8 cellular contexts compared by ENCODE assay signal in the genomic region with DNA sequence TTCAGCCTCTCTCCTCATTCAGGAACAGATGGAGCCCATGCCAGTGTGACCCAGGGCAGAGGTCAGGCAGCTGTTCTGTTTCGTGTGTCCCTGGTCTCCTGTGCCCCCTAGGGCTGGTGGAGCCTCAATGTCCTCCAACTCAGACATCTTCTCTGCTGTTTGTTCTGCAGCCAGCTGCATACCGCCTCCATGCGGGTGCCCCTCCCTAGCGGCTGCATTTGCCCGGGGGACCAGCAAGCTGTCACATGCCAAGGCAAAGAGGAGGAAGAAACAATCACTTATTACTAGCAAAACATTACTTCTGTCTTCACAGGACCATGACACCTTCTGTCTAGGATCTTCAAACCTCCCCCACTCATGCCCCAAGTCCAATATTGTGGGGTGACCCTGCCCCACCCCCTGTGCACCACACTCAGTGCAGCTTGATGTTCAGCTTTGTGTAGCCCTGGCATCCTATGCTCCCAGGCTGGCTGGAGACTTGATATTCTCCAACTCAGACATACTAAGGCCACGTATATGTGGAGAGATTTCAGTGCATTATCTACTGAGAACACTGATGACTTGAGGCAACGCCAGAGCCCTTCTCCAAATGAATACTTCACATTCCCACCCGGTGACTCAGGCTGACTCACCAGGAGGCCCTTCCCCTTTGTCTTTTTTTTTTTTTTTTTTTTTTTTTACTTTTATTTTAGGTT.
DNase-seq lines count a peak whose midpoint lies in the region; ATAC-seq, FAIRE-seq and TF ChIP-seq lines count a peak whose summit lies in the region.

No MANE protein-coding gene starts in this region.

- no peaks in the 10 kb centered on the region for H3K36me3 ChIP-seq in ACC112 (ENCODE audit: insufficient read depth, low read length)
- no peaks in the 10 kb centered on the region for H3K36me3 ChIP-seq in GM12878 (ENCODE audit: control insufficient read depth in 2 of 2, insufficient read depth in 2 of 2, low read length in 1 of 2)
- no peaks in the 10 kb centered on the region for H3K36me3 ChIP-seq in keratinocyte (ENCODE audit: control insufficient read depth in 2 of 2, extremely low read depth in 1 of 2, insufficient read depth in 2 of 2, low read length in 2 of 2)
- H3K36me3 ChIP-seq in MM.1S (replicated peaks; ENCODE audit: insufficient read depth, low read length): no peaks in the 10 kb centered on the region

- no peak overlapping the region for H3K4me2 ChIP-seq in GM12878 (ENCODE audit: control insufficient read depth, insufficient read depth)
- peak overlapping the region; percentile 100 for H3K4me2 ChIP-seq in keratinocyte (ENCODE audit: control insufficient read depth, extremely low read depth, insufficient read depth, low read depth, low read length)
- no peak overlapping the region for H3K4me2 ChIP-seq in MM.1S (ENCODE audit: low read depth, low read length)

- RAD21 ChIA-PET in GM12878 (lab: Charles Lee; ENCODE audit: unreplicated experiment): no interaction called here

- H3K27me3 ChIP-seq in ACC112 (ENCODE audit: insufficient read depth, low read length) (no peaks in the 10 kb centered on the region), GM12878 (replicated peaks in 1 of 2; ENCODE audit: control insufficient read depth in 2 of 2, insufficient read depth in 2 of 2, low read length in 1 of 2) (no peaks in the 10 kb centered on the region), keratinocyte (ENCODE audit: control insufficient read depth, extremely low read depth, insufficient read depth, low read length) (no peaks in the 10 kb centered on the region), MM.1S (replicated peaks; ENCODE audit: insufficient read depth, low read length) (no peaks in the 10 kb centered on the region)

- WGBS in GM12878 (ENCODE audit: insufficient coverage, insufficient replicate concordance, low lambda C conversion rate, missing lambda C conversion rate): 35% methylated on average over 8 of the region's 8 CpGs

- CTCF ChIA-PET in GM12878 (lab: Yijun Ruan, JAX): interaction anchor here (1.1 kb wide), 2 partner anchors 24 to 45 kb away, joined by 3 read pairs; no protein-coding TSS in a partner anchor

- DNase-seq in HPDE6-E6E7 (ENCODE audit: extremely low spot score) (peak; percentile 50), GM12878 (ENCODE audit: low read depth, low spot score) (no peak), keratinocyte (ENCODE audit: low read depth, low spot score) (peak; percentile 94), MM.1S (no peak)

- no peak for TF ChIP-seq RAD21 in GM12878 (IDR thresholded peaks at IDR 0.05; ENCODE audit: insufficient read depth, low read depth, low read length)

- TF ChIP-seq CTCF in GM12878 (IDR thresholded peaks at IDR 0.05 in 2 of 3, conservative IDR thresholded peaks at IDR 0.05 in 1 of 3; ENCODE audit: control insufficient read depth in 2 of 3, extremely low read depth in 1 of 3, insufficient read depth in 1 of 3, low read depth in 3 of 3, low read length in 3 of 3) (no peak), keratinocyte (optimal IDR thresholded peaks at IDR 0.05 in 1 of 3, IDR thresholded peaks at IDR 0.05 in 1 of 3, conservative IDR thresholded peaks at IDR 0.05 in 1 of 3; ENCODE audit: extremely low read depth in 1 of 3, insufficient read depth in 2 of 3, low read length in 3 of 3) (peak in 2 of 3 experiments; percentile 28 to 69), MM.1S (IDR thresholded peaks at IDR 0.05; ENCODE audit: low read length) (no peak)

- no peak overlapping the region for H3K9ac ChIP-seq in GM12878 (ENCODE audit: control insufficient read depth, insufficient read depth, low read length)
- H3K9ac ChIP-seq in keratinocyte (ENCODE audit: control insufficient read depth, extremely low read depth, insufficient read depth, low read length): peak overlapping the region; percentile 85
- H3K9ac ChIP-seq in MM.1S (ENCODE audit: low read length): no peak overlapping the region

- TF ChIP-seq EP300 in GM12878 (IDR thresholded peaks at IDR 0.05; ENCODE audit: borderline replicate concordance in 1 of 2, control insufficient read depth in 1 of 2, low read depth in 2 of 2, low read length in 2 of 2): no peak

- no peaks in the 10 kb centered on the region for H3K9me1 ChIP-seq in keratinocyte (ENCODE audit: control insufficient read depth, extremely low read depth, insufficient read depth, low read length)

- intact Hi-C loops in GM12878 (cut with micrococcal nuclease; ENCODE audit: unreplicated experiment): no loop called here

- H3K27ac ChIP-seq in ACC112 (ENCODE audit: low read depth, low read length): peak overlapping the region; percentile 87
- no peak overlapping the region for H3K27ac ChIP-seq in GM12878 (ENCODE audit: control insufficient read depth, insufficient read depth)
- H3K27ac ChIP-seq in keratinocyte (ENCODE audit: control insufficient read depth, insufficient read depth, low read length): peak overlapping the region; percentile 98
- H3K27ac ChIP-seq in MM.1S (ENCODE audit: low read length): no peak overlapping the region

- in situ Hi-C loops in GM12878 (cut with MboI): no loop called here

- H3K4me3 ChIP-seq in ACC112 (ENCODE audit: low read depth, low read length) (peak overlapping the region; percentile 49), GM12878 (no peak overlapping the region), keratinocyte (ENCODE audit: control insufficient read depth in 2 of 3, extremely low read depth in 1 of 3, insufficient read depth in 2 of 3, low read depth in 1 of 3, low read length in 3 of 3) (peak overlapping the region; percentile 8 to 70 (median 65)), MM.1S (ENCODE audit: low read length) (no peak overlapping the region)

- TF ChIP-seq POLR2A in GM12878 (IDR thresholded peaks at IDR 0.05; ENCODE audit: low read depth, low read length): no peak

- H3F3A ChIP-seq in MM.1S (ENCODE audit: insufficient read depth, low read length): no peaks in the 10 kb centered on the region

- BruUV-seq in GM12878 (replicated peaks; lab: Mats Ljungman, UMichigan): no TSS peak

- dilution Hi-C loops in keratinocyte (cut with MboI; ENCODE audit: extremely low pct_ligation_motif_present, low sequenced_read_pairs): no loop called here

- SMC1A ChIA-PET in GM12878 (lab: Charles Lee; ENCODE audit: uncharacterized antibody, unreplicated experiment): no interaction called here

- POLR2A ChIA-PET in GM12878 (lab: Charles Lee): no interaction called here

- ATAC-seq in GM12878 (peak; percentile 39), GM19324 (IDR thresholded peaks at IDR 0.05; ENCODE audit: low FRiP score, unreplicated experiment) (no peak), HG02678 (IDR thresholded peaks at IDR 0.05; ENCODE audit: unreplicated experiment) (no peak), HG02642 (IDR thresholded peaks at IDR 0.05; ENCODE audit: poor library complexity, unreplicated experiment) (no peak)

- H2AFZ ChIP-seq in ACC112 (ENCODE audit: low read length, unreplicated experiment) (peak overlapping the region; percentile 26), GM12878 (ENCODE audit: control insufficient read depth, low read depth, low read length) (no peak overlapping the region), keratinocyte (ENCODE audit: control insufficient read depth, low read length) (peak overlapping the region; percentile 81), MM.1S (ENCODE audit: low read length) (no peak overlapping the region)

- H3K9me3 ChIP-seq in GM12878 (replicated peaks; ENCODE audit: control insufficient read depth, insufficient read depth, low read length) (no peaks in the 10 kb centered on the region), keratinocyte (ENCODE audit: control insufficient read depth, low read depth, low read length) (peaks cover 3% of the 10 kb centered on the region), MM.1S (replicated peaks; ENCODE audit: insufficient read depth, low read length) (no peaks in the 10 kb centered on the region)

- H3K79me2 ChIP-seq in ACC112 (ENCODE audit: control insufficient read depth, insufficient read depth, low read length, unreplicated experiment): no peaks in the 10 kb centered on the region
- H3K79me2 ChIP-seq in GM12878 (ENCODE audit: control insufficient read depth, insufficient read depth, low read length): no peaks in the 10 kb centered on the region
- H3K79me2 ChIP-seq in keratinocyte (ENCODE audit: control insufficient read depth, insufficient read depth, low read length): no peaks in the 10 kb centered on the region
- no peaks in the 10 kb centered on the region for H3K79me2 ChIP-seq in MM.1S (ENCODE audit: low read length)

- no peaks in the 10 kb centered on the region for H3K9me2 ChIP-seq in MM.1S (replicated peaks; ENCODE audit: insufficient read depth, low read length)

- FAIRE-seq in GM12878 (lab: Jason Lieb, UNC) (no peak), keratinocyte (lab: Jason Lieb, UNC) (peak; percentile 82)

- H3K4me1 ChIP-seq in ACC112 (ENCODE audit: control insufficient read depth, insufficient read depth, low read length, unreplicated experiment) (peaks cover 45% of the 10 kb centered on the region), GM12878 (ENCODE audit: control insufficient read depth, insufficient read depth, low read length) (no peaks in the 10 kb centered on the region), keratinocyte (ENCODE audit: control insufficient read depth, extremely low read depth, insufficient read depth, low read length) (peaks cover 30% of the 10 kb centered on the region), MM.1S (ENCODE audit: low read length) (no peaks in the 10 kb centered on the region)

- no peaks in the 10 kb centered on the region for H4K20me1 ChIP-seq in GM12878 (ENCODE audit: control insufficient read depth, insufficient read depth)
- H4K20me1 ChIP-seq in keratinocyte (ENCODE audit: control insufficient read depth, extremely low read depth, insufficient read depth, low read length): peaks cover 2% of the 10 kb centered on the region
- no peaks in the 10 kb centered on the region for H4K20me1 ChIP-seq in MM.1S (ENCODE audit: insufficient read depth, low read length)

TF ChIP-seq in GM12878, 131 proteins besides CTCF, POLR2A, EP300 and RAD21:
- TF ChIP-seq SIX5 (IDR thresholded peaks at IDR 0.05; ENCODE audit: low read depth, low read length, severe bottlenecking) (no peak), SREBF2 (IDR thresholded peaks at IDR 0.05; ENCODE audit: low read length) (no peak), ZNF274 (IDR thresholded peaks at IDR 0.05; ENCODE audit: insufficient read depth, insufficient read length) (no peak)

Comparison
In these comparisons a context has a peak if more than half of its experiments do, and no peak if none do; other contexts are left out.
1. H2AFZ ChIP-seq: peak in ACC112 (single experiment) and keratinocyte (single experiment); none in GM12878 (single experiment) and MM.1S (single experiment).
2. H3K27ac ChIP-seq: peak in ACC112 (single experiment) and keratinocyte (single experiment); none in GM12878 (single experiment) and MM.1S (single experiment).
3. H3K4me3 ChIP-seq: peak in ACC112 (single experiment) and keratinocyte (3 of 3); none in GM12878 (single experiment) and MM.1S (single experiment).
4. DNase-seq: peak in HPDE6-E6E7 (single experiment) and keratinocyte (single experiment); none in GM12878 (single experiment) and MM.1S (single experiment).
5. CTCF ChIP-seq: peak in keratinocyte (2 of 3); none in GM12878 (0 of 3) and MM.1S (single experiment).